Comparison of ENCODE assay signal across 24 cellular contexts in the genomic region with DNA sequence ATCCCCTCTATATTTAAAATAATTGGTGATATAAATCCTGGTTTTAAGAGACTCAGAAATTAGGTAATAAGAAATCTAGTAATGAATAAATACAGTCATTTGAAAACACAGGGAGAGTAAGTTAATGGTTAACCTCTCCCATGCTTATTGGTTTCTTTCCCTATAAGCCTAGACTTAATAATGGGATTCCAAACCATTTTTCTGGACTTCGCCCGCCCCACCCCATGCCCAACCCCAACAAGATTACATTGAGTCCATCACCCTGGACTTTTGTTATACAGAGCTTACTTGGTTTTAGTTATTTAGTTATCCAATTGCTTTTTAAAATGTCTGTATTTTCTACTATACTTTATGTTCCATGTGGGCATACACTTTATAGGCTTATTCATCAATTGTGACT.
"Had no signal": no experiment of that assay in that cellular context is flagged by ENCODE, and none has a peak within 500 bp of the region (broad histone marks: within the 10 kb centered on the region; RNA-seq: fewer than 3 reads in every experiment).

No MANE protein-coding gene starts in this region.

- H3K36me3 ChIP-seq: ascending aorta, cardiac muscle cell, heart right ventricle, thoracic aorta, vagina had no signal

- H3K4me3 ChIP-seq: ascending aorta, cardiac muscle cell, heart right ventricle, thoracic aorta, vagina had no signal

- H3K27me3 ChIP-seq: ascending aorta, cardiac muscle cell, vagina had no signal

- ATAC-seq: esophagus mucosa; heart right ventricle; left ventricle myocardium superior; naive thymus-derived CD8-positive, alpha-beta T cell; right cardiac atrium; stimulated activated effector memory CD8-positive, alpha-beta T cell treated with anti-CD3 and anti-CD28 coated beads, Interleukin-12 subunit alpha, Interleukin-12 subunit beta, amount 100 ng/mL, for 72 hours; WTC11 had no signal

- DNase-seq: activated CD4-positive, alpha-beta memory T cell treated with anti-CD3 and anti-CD28 coated beads, Interleukin-2, amount 10 ng/mL, durations not matched to agents 7 days and 5 days; activated CD4-positive, alpha-beta T cell treated with anti-CD3 and anti-CD28 coated beads for 1 hour; activated CD4-positive, alpha-beta T cell treated with anti-CD3 and anti-CD28 coated beads, Interleukin-2, amount 10 ng/mL, durations not matched to agents 7 days and 5 days; activated CD8-positive, alpha-beta memory T cell treated with anti-CD3 and anti-CD28 coated beads, Interleukin-2, amount 50 U/mL, for 48 hours; activated gamma-delta T cell; activated naive CD4-positive, alpha-beta T cell treated with anti-CD3 and anti-CD28 coated beads, Interleukin-2, amount 10 ng/mL, durations not matched to agents 7 days and 5 days; activated naive CD8-positive, alpha-beta T cell treated with anti-CD3 and anti-CD28 coated beads, Interleukin-2, amount 10 ng/mL, durations not matched to agents 7 days and 5 days; activated T-cell treated with anti-CD3 and anti-CD28 coated beads, Interleukin-2, amount 50 U/mL, for 24 hours; cortex of kidney; endodermal cell; foreskin fibroblast; heart right ventricle; kidney glomerular epithelial cell; left ventricle myocardium superior; naive thymus-derived CD8-positive, alpha-beta T cell; right cardiac atrium; stimulated activated CD4-positive, alpha-beta T cell treated with anti-CD3 and anti-CD28 coated beads, Interleukin-4, amount 100 ng/mL, for 24 hours had no signal

- H3K27ac ChIP-seq: ascending aorta, cardiac muscle cell, heart right ventricle, thoracic aorta, vagina had no signal

- H3K9me3 ChIP-seq: ascending aorta, thoracic aorta, vagina had no signal

- H3K4me1 ChIP-seq: ascending aorta, heart right ventricle, vagina had no signal
